1 cellular context compared by ENCODE assay signal in genomic region chr1:204478921-204479320, GRCh38.
TF ChIP-seq lines count a peak whose summit lies in the region.

No MANE protein-coding gene starts in this region.

TF ChIP-seq in GM23338, 12 proteins besides CTCF, POLR2A, EP300 and RAD21 (continued from another document):
- TF ChIP-seq ZNF462 (CRISPR knock-in tag; IDR thresholded peaks at IDR 0.05), result no peak
- TF ChIP-seq CREB1 (CRISPR knock-in tag; IDR thresholded peaks at IDR 0.05; ENCODE audit: low read depth), result no peak
- TF ChIP-seq ETS1 (IDR thresholded peaks at IDR 0.05), result no peak
- no peak for TF ChIP-seq ZNF331 (CRISPR knock-in tag; IDR thresholded peaks at IDR 0.05; ENCODE audit: low read depth)
- TF ChIP-seq EZH2 (IDR thresholded peaks at IDR 0.05; ENCODE audit: low read depth, unreplicated experiment), result no peak
- TF ChIP-seq ZNF114 (CRISPR knock-in tag; IDR thresholded peaks at IDR 0.05), result no peak
- TF ChIP-seq REST (IDR thresholded peaks at IDR 0.05; ENCODE audit: unreplicated experiment), result no peak
- no peak for TF ChIP-seq POLR2AphosphoS5 (IDR thresholded peaks at IDR 0.05; ENCODE audit: low read depth)
